In genomic region chr6:163709693-163710092, GRCh38 we compare ENCODE assay signal across 27 cellular contexts.
A peak's percentile ranks its signal among the peaks of the same experiment; 100 is the strongest.
DNase-seq lines count a peak whose midpoint lies in the region; ATAC-seq and TF ChIP-seq lines count a peak whose summit lies in the region.
"Had no signal": no experiment of that assay in that cellular context is flagged by ENCODE, and none has a peak within 500 bp of the region (broad histone marks: within the 10 kb centered on the region; RNA-seq: fewer than 3 reads in every experiment).

No MANE protein-coding gene starts in this region.

- H2BK5ac ChIP-seq in trophoblast cell (ENCODE audit: low read depth, low read length, poor library complexity) = no peak overlapping the region

- no peak overlapping the region for H2BK12ac ChIP-seq in trophoblast cell (ENCODE audit: low read length)

- TF ChIP-seq CTCF in right atrium auricular region (IDR thresholded peaks at IDR 0.05) = no peak
- no peak for TF ChIP-seq CTCF in stomach (IDR thresholded peaks at IDR 0.05)

- H3K14ac ChIP-seq in trophoblast cell (ENCODE audit: low read length) = no peak overlapping the region

- TF ChIP-seq EP300 in stomach (IDR thresholded peaks at IDR 0.05) = no peak

- H3K4me3 ChIP-seq in right atrium auricular region = no peak overlapping the region
- H3K4me3 ChIP-seq in stomach = no peak overlapping the region
- H3K4me3 ChIP-seq in trophoblast cell (ENCODE audit: low read depth, low read length) = no peak overlapping the region
- H3K4me3 ChIP-seq: ascending aorta, GM12878, testis had no signal

- H3K4me1 Mint-ChIP-seq in stimulated activated memory B cell treated with anti-CD40 and anti-IgM and Interleukin-4, amounts not matched to agents 10 μg/mL and 1 μg/mL and 100 μg/mL, for 72 hours = peaks cover 92% of the 10 kb centered on the region
- H3K4me1 Mint-ChIP-seq: activated T-helper 17 cell treated with anti-CD3 and anti-CD28 coated beads, Interleukin-2, amount 50 U/mL, for 72 hours had no signal

- no peaks in the 10 kb centered on the region for H3K79me2 ChIP-seq in trophoblast cell (ENCODE audit: control insufficient read depth, insufficient read depth, low read length, poor library complexity)

- no peak overlapping the region for H4K12ac ChIP-seq in trophoblast cell (ENCODE audit: low read depth, low read length)

- no peak overlapping the region for H4K8ac ChIP-seq in trophoblast cell (ENCODE audit: low read depth, low read length)

- no peaks in the 10 kb centered on the region for H3K9me3 ChIP-seq in right atrium auricular region
- H3K9me3 ChIP-seq in stomach = no peaks in the 10 kb centered on the region
- H3K9me3 ChIP-seq in trophoblast cell (ENCODE audit: insufficient read depth, low read depth, low read length) = no peaks in the 10 kb centered on the region
- H3K9me3 ChIP-seq: ascending aorta, testis had no signal

- no peak overlapping the region for H3K4me2 ChIP-seq in trophoblast cell (ENCODE audit: low read length)

- no peak overlapping the region for H3K9ac ChIP-seq in trophoblast cell (ENCODE audit: low read length)

- H3K27ac ChIP-seq in caudate nucleus (ENCODE audit: low read depth, low read length) (peak overlapping the region; percentile 11), right atrium auricular region (peak overlapping the region; percentile 77 to 78), stomach (peak overlapping the region in 3 of 5 donors; percentile 19 to 60 (median 56)), trophoblast cell (ENCODE audit: low read depth, low read length) (no peak overlapping the region)

- no peak overlapping the region for H3K4ac ChIP-seq in trophoblast cell (ENCODE audit: low read depth, low read length)

- peak; percentile 72 for DNase-seq in GDM1 (lab: John Stamatoyannopoulos, UW)
- DNase-seq in caudate nucleus (lab: John Stamatoyannopoulos, UW) = peak in 5 of 61 donors; percentile 4 to 22 (median 22)
- no peak for DNase-seq in right atrium auricular region (ENCODE audit: low spot score)
- DNase-seq in stomach = no peak
- no peak for DNase-seq in SKM-1 (lab: John Stamatoyannopoulos, UW; ENCODE audit: unreplicated experiment)
- DNase-seq in NCI-H345 treated with DMSO at 0.1 percent for 48 hours (lab: John Stamatoyannopoulos, UW; ENCODE audit: unreplicated experiment) = no peak
- DNase-seq in trophoblast cell = no peak
- DNase-seq: ACHN; activated CD4-positive, alpha-beta T cell treated with anti-CD3 and anti-CD28 coated beads, Interleukin-2, amount 50 U/mL, for 4 hours; activated CD8-positive, alpha-beta memory T cell treated with anti-CD3 and anti-CD28 coated beads, Interleukin-2, amount 50 U/mL, for 4 hours; C1 segment of cervical spinal cord; Calu3; NCI-H1092 treated with DMSO at 0.1 percent for 48 hours; NCI-H1930; NCI-H226; NCI-H748 treated with DMSO at 0.1 percent for 48 hours; nephron progenitor cell; RPMI8226; testis had no signal

- H3K4me1 ChIP-seq in right atrium auricular region (peaks cover 0 to 65% of the 10 kb centered on the region in 2 donors), stomach (peaks cover 0 to 50% (median 30%) of the 10 kb centered on the region in 4 donors), trophoblast cell (ENCODE audit: control insufficient read depth in 1 of 2, insufficient read depth in 2 of 2, low read length in 2 of 2) (no peaks in the 10 kb centered on the region)

- H2BK120ac ChIP-seq in trophoblast cell (ENCODE audit: insufficient read depth, low read length, poor library complexity) = no peak overlapping the region

- H2AFZ ChIP-seq in trophoblast cell (ENCODE audit: insufficient read depth, low read length, poor library complexity) = no peak overlapping the region

- ATAC-seq in stimulated activated memory B cell treated with anti-CD40 and anti-IgM and Interleukin-4, amounts not matched to agents 10 μg/mL and 1 μg/mL and 100 μg/mL, for 72 hours = no peak
- ATAC-seq: activated naive CD4-positive, alpha-beta T cell treated with anti-CD3 and anti-CD28 coated beads, Interleukin-2, amount 50 U/mL, for 72 hours; activated T-helper 17 cell treated with anti-CD3 and anti-CD28 coated beads, Interleukin-2, amount 50 U/mL, for 72 hours; GM12878; HepG2; SK-N-SH treated with all-trans-retinoic acid at 6 μM for 48 hours had no signal

- TF ChIP-seq POLR2A in stomach (IDR thresholded peaks at IDR 0.05) = no peak

- no peaks in the 10 kb centered on the region for H3K9me3 Mint-ChIP-seq in stimulated activated memory B cell treated with anti-CD40 and anti-IgM and Interleukin-4, amounts not matched to agents 10 μg/mL and 1 μg/mL and 100 μg/mL, for 72 hours
- H3K9me3 Mint-ChIP-seq: activated naive CD4-positive, alpha-beta T cell treated with anti-CD3 and anti-CD28 coated beads, Interleukin-2, amount 50 U/mL, for 72 hours; activated T-helper 17 cell treated with anti-CD3 and anti-CD28 coated beads, Interleukin-2, amount 50 U/mL, for 72 hours; central memory CD8-positive, alpha-beta T cell; nephron progenitor cell had no signal

- no peak overlapping the region for H3K18ac ChIP-seq in trophoblast cell (ENCODE audit: low read length)

- H3K36me3 ChIP-seq in right atrium auricular region (no peaks in the 10 kb centered on the region), stomach (no peaks in the 10 kb centered on the region), trophoblast cell (ENCODE audit: control insufficient read depth in 1 of 2, insufficient read depth in 2 of 2, low read length in 2 of 2) (no peaks in the 10 kb centered on the region)
- H3K36me3 ChIP-seq: ascending aorta had no signal

- no peak overlapping the region for H3K4me3 Mint-ChIP-seq in stimulated activated memory B cell treated with anti-CD40 and anti-IgM and Interleukin-4, amounts not matched to agents 10 μg/mL and 1 μg/mL and 100 μg/mL, for 72 hours
- H3K4me3 Mint-ChIP-seq: activated T-helper 17 cell treated with anti-CD3 and anti-CD28 coated beads, Interleukin-2, amount 50 U/mL, for 72 hours; central memory CD8-positive, alpha-beta T cell; nephron progenitor cell had no signal

- intact Hi-C loops in stomach (cut with DNase I; ENCODE audit: low total_unique reads) = no loop called here

- H2AK5ac ChIP-seq in trophoblast cell (ENCODE audit: low read length) = no peak overlapping the region

- 56 to 76% (median 64%) methylated on average over 3 of the region's 3 CpGs for WGBS in stomach, 5 donors
- WGBS in trophoblast cell (ENCODE audit: extremely low coverage, insufficient coverage, insufficient read length) = no CpG with 5 or more reads among the region's 3 CpGs

- H3K27ac Mint-ChIP-seq in stimulated activated memory B cell treated with anti-CD40 and anti-IgM and Interleukin-4, amounts not matched to agents 10 μg/mL and 1 μg/mL and 100 μg/mL, for 72 hours = no peak overlapping the region
- H3K27ac Mint-ChIP-seq: activated naive CD4-positive, alpha-beta T cell treated with anti-CD3 and anti-CD28 coated beads, Interleukin-2, amount 50 U/mL, for 72 hours; activated T-helper 17 cell treated with anti-CD3 and anti-CD28 coated beads, Interleukin-2, amount 50 U/mL, for 72 hours; nephron progenitor cell had no signal

- no peaks in the 10 kb centered on the region for H3K27me3 Mint-ChIP-seq in stimulated activated memory B cell treated with anti-CD40 and anti-IgM and Interleukin-4, amounts not matched to agents 10 μg/mL and 1 μg/mL and 100 μg/mL, for 72 hours
- H3K27me3 Mint-ChIP-seq: central memory CD8-positive, alpha-beta T cell had no signal

- no peaks in the 10 kb centered on the region for H3K36me3 Mint-ChIP-seq in stimulated activated memory B cell treated with anti-CD40 and anti-IgM and Interleukin-4, amounts not matched to agents 10 μg/mL and 1 μg/mL and 100 μg/mL, for 72 hours
- H3K36me3 Mint-ChIP-seq: activated naive CD4-positive, alpha-beta T cell treated with anti-CD3 and anti-CD28 coated beads, Interleukin-2, amount 50 U/mL, for 72 hours had no signal

- H3K27me3 ChIP-seq in right atrium auricular region = no peaks in the 10 kb centered on the region
- H3K27me3 ChIP-seq in stomach = no peaks in the 10 kb centered on the region
- H3K27me3 ChIP-seq in trophoblast cell (ENCODE audit: insufficient read depth, low read length) = no peaks in the 10 kb centered on the region
- H3K27me3 ChIP-seq: ascending aorta, testis had no signal

- H3K79me1 ChIP-seq in trophoblast cell (ENCODE audit: low read length) = no peaks in the 10 kb centered on the region

- no peak overlapping the region for H3K23ac ChIP-seq in trophoblast cell (ENCODE audit: low read length)

- H4K91ac ChIP-seq in trophoblast cell (ENCODE audit: low read depth, low read length) = no peak overlapping the region
